ENCODE assay signal across 11 cellular contexts in genomic region chr19:2721570-2722540, GRCh38. TPM values are rescaled to one million over a fixed set of nuclear protein-coding genes. Genes with fewer than 3 reads are reported as not detected.
DNase-seq lines count a peak whose midpoint lies in the region; ATAC-seq lines count a peak whose summit lies in the region.
"Had no signal": no experiment of that assay in that cellular context is flagged by ENCODE, and none has a peak within 500 bp of the region (broad histone marks: within the 10 kb centered on the region; RNA-seq: fewer than 3 reads in every experiment).

No MANE protein-coding gene starts in this region.

- intact Hi-C loops in activated CD4-positive, alpha-beta memory T cell treated with anti-CD3 and anti-CD28 coated beads for 36 hours (cut with micrococcal nuclease): no loop called here

- no peak overlapping the region for H3K27ac Mint-ChIP-seq in activated CD4-positive, alpha-beta memory T cell treated with anti-CD3 and anti-CD28 coated beads for 36 hours
- H3K27ac Mint-ChIP-seq in activated CD4-positive, alpha-beta memory T cell treated with anti-CD3 and anti-CD28 coated beads, Interleukin-2, amount 10 ng/mL, durations not matched to agents 7 days and 5 days: no peak overlapping the region
- H3K27ac Mint-ChIP-seq in activated T-helper 17 cell treated with anti-CD3 and anti-CD28 coated beads, Interleukin-2, amount 50 U/mL, for 72 hours: no peak overlapping the region
- no peak overlapping the region for H3K27ac Mint-ChIP-seq in stimulated activated naive CD8-positive, alpha-beta T cell treated with anti-CD3 and anti-CD28 coated beads, Interleukin-15, Interleukin-2, amounts not matched to agents 100 ng/mL and 50 ng/mL, for 24 hours
- H3K27ac Mint-ChIP-seq: CD4-positive, CD25-positive, alpha-beta regulatory T cell had no signal

- POLR2A ChIA-PET in activated CD4-positive, alpha-beta memory T cell treated with anti-CD3 and anti-CD28 coated beads for 36 hours (lab: Charles Lee): interaction anchor here (0.5 kb wide), 1 partner anchor 150 kb away, joined by 5 read pairs; no protein-coding TSS in a partner anchor
- POLR2A ChIA-PET in activated CD4-positive, alpha-beta memory T cell treated with anti-CD3 and anti-CD28 coated beads, Interleukin-2, amount 10 ng/mL, durations not matched to agents 7 days and 5 days (lab: Charles Lee): no interaction called here

- H3K9me3 Mint-ChIP-seq in activated CD4-positive, alpha-beta memory T cell treated with anti-CD3 and anti-CD28 coated beads for 36 hours: no peaks in the 10 kb centered on the region
- H3K9me3 Mint-ChIP-seq in activated CD4-positive, alpha-beta memory T cell treated with anti-CD3 and anti-CD28 coated beads, Interleukin-2, amount 10 ng/mL, durations not matched to agents 7 days and 5 days: no peaks in the 10 kb centered on the region
- no peaks in the 10 kb centered on the region for H3K9me3 Mint-ChIP-seq in activated T-helper 17 cell treated with anti-CD3 and anti-CD28 coated beads, Interleukin-2, amount 50 U/mL, for 72 hours
- no peaks in the 10 kb centered on the region for H3K9me3 Mint-ChIP-seq in stimulated activated naive CD8-positive, alpha-beta T cell treated with anti-CD3 and anti-CD28 coated beads, Interleukin-15, Interleukin-2, amounts not matched to agents 100 ng/mL and 50 ng/mL, for 24 hours
- H3K9me3 Mint-ChIP-seq: CD4-positive, CD25-positive, alpha-beta regulatory T cell had no signal

- H3K27me3 Mint-ChIP-seq in activated CD4-positive, alpha-beta memory T cell treated with anti-CD3 and anti-CD28 coated beads for 36 hours: peaks cover 23% of the 10 kb centered on the region
- peaks cover 25% of the 10 kb centered on the region for H3K27me3 Mint-ChIP-seq in activated CD4-positive, alpha-beta memory T cell treated with anti-CD3 and anti-CD28 coated beads, Interleukin-2, amount 10 ng/mL, durations not matched to agents 7 days and 5 days
- H3K27me3 Mint-ChIP-seq in activated T-helper 17 cell treated with anti-CD3 and anti-CD28 coated beads, Interleukin-2, amount 50 U/mL, for 72 hours: peaks cover 15% of the 10 kb centered on the region
- H3K27me3 Mint-ChIP-seq in stimulated activated naive CD8-positive, alpha-beta T cell treated with anti-CD3 and anti-CD28 coated beads, Interleukin-15, Interleukin-2, amounts not matched to agents 100 ng/mL and 50 ng/mL, for 24 hours: peaks cover 17% of the 10 kb centered on the region

- H3K4me3 ChIP-seq in iPS-18c (ENCODE audit: insufficient read depth, low read depth, low read length): peak overlapping the region; percentile 73

- H3K4me1 Mint-ChIP-seq in activated CD4-positive, alpha-beta memory T cell treated with anti-CD3 and anti-CD28 coated beads for 36 hours (ENCODE audit: low read depth): no peaks in the 10 kb centered on the region
- H3K4me1 Mint-ChIP-seq in activated CD4-positive, alpha-beta memory T cell treated with anti-CD3 and anti-CD28 coated beads, Interleukin-2, amount 10 ng/mL, durations not matched to agents 7 days and 5 days: peaks cover 3% of the 10 kb centered on the region
- no peaks in the 10 kb centered on the region for H3K4me1 Mint-ChIP-seq in activated T-helper 17 cell treated with anti-CD3 and anti-CD28 coated beads, Interleukin-2, amount 50 U/mL, for 72 hours
- H3K4me1 Mint-ChIP-seq in stimulated activated naive CD8-positive, alpha-beta T cell treated with anti-CD3 and anti-CD28 coated beads, Interleukin-15, Interleukin-2, amounts not matched to agents 100 ng/mL and 50 ng/mL, for 24 hours (ENCODE audit: low read depth): peaks cover 5% of the 10 kb centered on the region

- peak overlapping the region; percentile 23 for H3K4me3 Mint-ChIP-seq in activated CD4-positive, alpha-beta memory T cell treated with anti-CD3 and anti-CD28 coated beads for 36 hours
- H3K4me3 Mint-ChIP-seq in activated CD4-positive, alpha-beta memory T cell treated with anti-CD3 and anti-CD28 coated beads, Interleukin-2, amount 10 ng/mL, durations not matched to agents 7 days and 5 days: no peak overlapping the region
- H3K4me3 Mint-ChIP-seq in activated T-helper 17 cell treated with anti-CD3 and anti-CD28 coated beads, Interleukin-2, amount 50 U/mL, for 72 hours: peak overlapping the region; percentile 27
- H3K4me3 Mint-ChIP-seq in stimulated activated naive CD8-positive, alpha-beta T cell treated with anti-CD3 and anti-CD28 coated beads, Interleukin-15, Interleukin-2, amounts not matched to agents 100 ng/mL and 50 ng/mL, for 24 hours: peak overlapping the region; percentile 56

- ATAC-seq in activated T-helper 17 cell treated with anti-CD3 and anti-CD28 coated beads, Interleukin-2, amount 50 U/mL, for 72 hours (replicated peaks): no peak
- ATAC-seq in GM18519 (IDR thresholded peaks at IDR 0.05; ENCODE audit: low FRiP score, unreplicated experiment): no peak
- no peak for ATAC-seq in HG02763 (IDR thresholded peaks at IDR 0.05; ENCODE audit: unreplicated experiment)

- no peak for DNase-seq in activated CD4-positive, alpha-beta memory T cell treated with anti-CD3 and anti-CD28 coated beads for 36 hours
- DNase-seq in activated CD4-positive, alpha-beta memory T cell treated with anti-CD3 and anti-CD28 coated beads, Interleukin-2, amount 10 ng/mL, durations not matched to agents 7 days and 5 days: no peak
- DNase-seq in DMS 273 treated with DMSO at 0.1 percent for 48 hours (lab: John Stamatoyannopoulos, UW): no peak
- DNase-seq: CD4-positive, CD25-positive, alpha-beta regulatory T cell; effector memory CD4-positive, alpha-beta T cell; NCI-H510A had no signal

- H3K36me3 Mint-ChIP-seq in activated CD4-positive, alpha-beta memory T cell treated with anti-CD3 and anti-CD28 coated beads for 36 hours: no peaks in the 10 kb centered on the region
- no peaks in the 10 kb centered on the region for H3K36me3 Mint-ChIP-seq in activated CD4-positive, alpha-beta memory T cell treated with anti-CD3 and anti-CD28 coated beads, Interleukin-2, amount 10 ng/mL, durations not matched to agents 7 days and 5 days (ENCODE audit: low read depth)
- H3K36me3 Mint-ChIP-seq in activated T-helper 17 cell treated with anti-CD3 and anti-CD28 coated beads, Interleukin-2, amount 50 U/mL, for 72 hours (ENCODE audit: low read depth): no peaks in the 10 kb centered on the region
- H3K36me3 Mint-ChIP-seq in stimulated activated naive CD8-positive, alpha-beta T cell treated with anti-CD3 and anti-CD28 coated beads, Interleukin-15, Interleukin-2, amounts not matched to agents 100 ng/mL and 50 ng/mL, for 24 hours (ENCODE audit: low read depth): no peaks in the 10 kb centered on the region
- H3K36me3 Mint-ChIP-seq: CD4-positive, CD25-positive, alpha-beta regulatory T cell had no signal

- CTCF ChIA-PET in activated CD4-positive, alpha-beta memory T cell treated with anti-CD3 and anti-CD28 coated beads for 36 hours (lab: Charles Lee): no interaction called here
- CTCF ChIA-PET in activated CD4-positive, alpha-beta memory T cell treated with anti-CD3 and anti-CD28 coated beads, Interleukin-2, amount 10 ng/mL, durations not matched to agents 7 days and 5 days (lab: Charles Lee): no interaction called here

- no peaks in the 10 kb centered on the region for H3K9me3 ChIP-seq in iPS-18c (ENCODE audit: control insufficient read depth, insufficient read depth, low read length)

RNA-seq across cellular contexts. Expression of gene DIRAS1, which starts 0.7 kb away (rescaled TPM):
- total RNA-seq in activated CD4-positive, alpha-beta memory T cell treated with anti-CD3 and anti-CD28 coated beads for 36 hours: under 1 TPM in 1 of 2 experiments, not detected in 1; 0.31 TPM
- not detected for total RNA-seq in activated CD4-positive, alpha-beta memory T cell treated with anti-CD3 and anti-CD28 coated beads, Interleukin-2, amount 10 ng/mL, durations not matched to agents 7 days and 5 days
- under 1 TPM in 1 of 2 donors, not detected in 1; 0.61 TPM for total RNA-seq in activated T-helper 17 cell treated with anti-CD3 and anti-CD28 coated beads, Interleukin-2, amount 50 U/mL, for 72 hours
- total RNA-seq: CD4-positive, CD25-positive, alpha-beta regulatory T cell had no signal

RNA-seq across cellular contexts. Expression of gene SLC39A3, which starts 18.0 kb away (rescaled TPM):
- total RNA-seq in activated CD4-positive, alpha-beta memory T cell treated with anti-CD3 and anti-CD28 coated beads for 36 hours: 10 to 100 TPM; 21.0 to 24.0 TPM
- total RNA-seq in activated CD4-positive, alpha-beta memory T cell treated with anti-CD3 and anti-CD28 coated beads, Interleukin-2, amount 10 ng/mL, durations not matched to agents 7 days and 5 days: 10 to 100 TPM; 25.4 to 27.4 TPM
- total RNA-seq in activated T-helper 17 cell treated with anti-CD3 and anti-CD28 coated beads, Interleukin-2, amount 50 U/mL, for 72 hours: 10 to 100 TPM; 13.4 to 47.8 TPM

RNA-seq across cellular contexts. Expression of gene GNG7, which starts 19.4 kb away (rescaled TPM):
- total RNA-seq in activated CD4-positive, alpha-beta memory T cell treated with anti-CD3 and anti-CD28 coated beads for 36 hours: under 1 TPM; 0.53 to 0.88 TPM
- total RNA-seq in activated CD4-positive, alpha-beta memory T cell treated with anti-CD3 and anti-CD28 coated beads, Interleukin-2, amount 10 ng/mL, durations not matched to agents 7 days and 5 days: under 1 TPM; 0.25 to 0.40 TPM
- under 1 TPM in 1 of 2 donors, not detected in 1; 0.29 TPM for total RNA-seq in activated T-helper 17 cell treated with anti-CD3 and anti-CD28 coated beads, Interleukin-2, amount 50 U/mL, for 72 hours
